ENCODE assay signal across 1 cellular context in the genomic region with DNA sequence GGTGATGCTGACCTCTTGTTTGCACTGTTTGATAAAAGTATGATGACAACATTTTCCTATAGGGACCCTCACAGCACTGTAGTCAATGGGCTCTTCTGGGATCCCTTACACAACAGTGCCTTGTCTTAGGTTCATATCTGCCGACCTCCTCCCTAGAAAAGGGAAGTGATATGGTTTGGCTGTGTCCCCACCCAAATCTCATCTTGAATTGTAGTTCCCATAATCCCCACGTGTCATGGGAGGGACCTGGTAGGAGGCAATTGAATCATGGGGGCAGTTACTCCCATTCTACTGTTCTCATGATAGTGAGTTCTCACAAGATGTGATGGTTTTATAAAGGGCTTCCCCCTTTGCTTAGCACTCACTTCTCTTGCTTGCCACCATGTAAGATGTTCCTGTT.
A peak's percentile ranks its signal among the peaks of the same experiment; 100 is the strongest.
TF ChIP-seq lines count a peak whose summit lies in the region.

No MANE protein-coding gene starts in this region.

TF ChIP-seq in K562, 482 proteins besides CTCF, POLR2A, EP300 and RAD21 (continued from another document):
- TF ChIP-seq, protein P1, sequence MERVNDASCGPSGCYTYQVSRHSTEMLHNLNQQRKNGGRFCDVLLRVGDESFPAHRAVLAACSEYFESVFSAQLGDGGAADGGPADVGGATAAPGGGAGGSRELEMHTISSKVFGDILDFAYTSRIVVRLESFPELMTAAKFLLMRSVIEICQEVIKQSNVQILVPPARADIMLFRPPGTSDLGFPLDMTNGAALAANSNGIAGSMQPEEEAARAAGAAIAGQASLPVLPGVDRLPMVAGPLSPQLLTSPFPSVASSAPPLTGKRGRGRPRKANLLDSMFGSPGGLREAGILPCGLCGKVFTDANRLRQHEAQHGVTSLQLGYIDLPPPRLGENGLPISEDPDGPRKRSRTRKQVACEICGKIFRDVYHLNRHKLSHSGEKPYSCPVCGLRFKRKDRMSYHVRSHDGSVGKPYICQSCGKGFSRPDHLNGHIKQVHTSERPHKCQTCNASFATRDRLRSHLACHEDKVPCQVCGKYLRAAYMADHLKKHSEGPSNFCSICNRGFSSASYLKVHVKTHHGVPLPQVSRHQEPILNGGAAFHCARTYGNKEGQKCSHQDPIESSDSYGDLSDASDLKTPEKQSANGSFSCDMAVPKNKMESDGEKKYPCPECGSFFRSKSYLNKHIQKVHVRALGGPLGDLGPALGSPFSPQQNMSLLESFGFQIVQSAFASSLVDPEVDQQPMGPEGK (CRISPR knock-in tag; IDR thresholded peaks at IDR 0.05; ENCODE audit: borderline replicate concordance) = no peak
- TF ChIP-seq BACH1 (tag; IDR thresholded peaks at IDR 0.05) (no peak), NR4A1 (CRISPR knock-in tag; IDR thresholded peaks at IDR 0.05) (no peak), NR4A1 (tag; IDR thresholded peaks at IDR 0.05) (no peak), SPI1 (IDR thresholded peaks at IDR 0.05; ENCODE audit: borderline replicate concordance, low read depth, low read length) (peak; percentile 85), CC2D1A (IDR thresholded peaks at IDR 0.05) (peak; percentile 51), ZNF695 (CRISPR knock-in tag; IDR thresholded peaks at IDR 0.05) (no peak), TSC22D4 (tag; IDR thresholded peaks at IDR 0.05) (no peak), SNIP1 (IDR thresholded peaks at IDR 0.05; ENCODE audit: low read depth) (no peak), TRIM24 (IDR thresholded peaks at IDR 0.05) (peak in 1 of 2 experiments; percentile 34; a peak in 1 of 4 replicates), KHSRP (IDR thresholded peaks at IDR 0.05) (no peak), MCM3 (IDR thresholded peaks at IDR 0.05) (no peak), ZFP36 (IDR thresholded peaks at IDR 0.05; ENCODE audit: low read depth, low read length, partially characterized antibody) (peak; percentile 65), TCFL5 (CRISPR knock-in tag; conservative IDR thresholded peaks at IDR 0.05) (no peak), HDAC6 (IDR thresholded peaks at IDR 0.05; ENCODE audit: low read depth, low read length) (no peak)
- TF ChIP-seq, protein P2, sequence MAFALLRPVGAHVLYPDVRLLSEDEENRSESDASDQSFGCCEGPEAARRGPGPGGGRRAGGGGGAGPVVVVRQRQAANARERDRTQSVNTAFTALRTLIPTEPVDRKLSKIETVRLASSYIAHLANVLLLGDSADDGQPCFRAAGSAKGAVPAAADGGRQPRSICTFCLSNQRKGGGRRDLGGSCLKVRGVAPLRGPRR (CRISPR knock-in tag; IDR thresholded peaks at IDR 0.05) = no peak
- TF ChIP-seq, protein P3, sequence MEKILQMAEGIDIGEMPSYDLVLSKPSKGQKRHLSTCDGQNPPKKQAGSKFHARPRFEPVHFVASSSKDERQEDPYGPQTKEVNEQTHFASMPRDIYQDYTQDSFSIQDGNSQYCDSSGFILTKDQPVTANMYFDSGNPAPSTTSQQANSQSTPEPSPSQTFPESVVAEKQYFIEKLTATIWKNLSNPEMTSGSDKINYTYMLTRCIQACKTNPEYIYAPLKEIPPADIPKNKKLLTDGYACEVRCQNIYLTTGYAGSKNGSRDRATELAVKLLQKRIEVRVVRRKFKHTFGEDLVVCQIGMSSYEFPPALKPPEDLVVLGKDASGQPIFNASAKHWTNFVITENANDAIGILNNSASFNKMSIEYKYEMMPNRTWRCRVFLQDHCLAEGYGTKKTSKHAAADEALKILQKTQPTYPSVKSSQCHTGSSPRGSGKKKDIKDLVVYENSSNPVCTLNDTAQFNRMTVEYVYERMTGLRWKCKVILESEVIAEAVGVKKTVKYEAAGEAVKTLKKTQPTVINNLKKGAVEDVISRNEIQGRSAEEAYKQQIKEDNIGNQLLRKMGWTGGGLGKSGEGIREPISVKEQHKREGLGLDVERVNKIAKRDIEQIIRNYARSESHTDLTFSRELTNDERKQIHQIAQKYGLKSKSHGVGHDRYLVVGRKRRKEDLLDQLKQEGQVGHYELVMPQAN (IDR thresholded peaks at IDR 0.05; ENCODE audit: borderline replicate concordance) = no peak
- TF ChIP-seq, protein P4, sequence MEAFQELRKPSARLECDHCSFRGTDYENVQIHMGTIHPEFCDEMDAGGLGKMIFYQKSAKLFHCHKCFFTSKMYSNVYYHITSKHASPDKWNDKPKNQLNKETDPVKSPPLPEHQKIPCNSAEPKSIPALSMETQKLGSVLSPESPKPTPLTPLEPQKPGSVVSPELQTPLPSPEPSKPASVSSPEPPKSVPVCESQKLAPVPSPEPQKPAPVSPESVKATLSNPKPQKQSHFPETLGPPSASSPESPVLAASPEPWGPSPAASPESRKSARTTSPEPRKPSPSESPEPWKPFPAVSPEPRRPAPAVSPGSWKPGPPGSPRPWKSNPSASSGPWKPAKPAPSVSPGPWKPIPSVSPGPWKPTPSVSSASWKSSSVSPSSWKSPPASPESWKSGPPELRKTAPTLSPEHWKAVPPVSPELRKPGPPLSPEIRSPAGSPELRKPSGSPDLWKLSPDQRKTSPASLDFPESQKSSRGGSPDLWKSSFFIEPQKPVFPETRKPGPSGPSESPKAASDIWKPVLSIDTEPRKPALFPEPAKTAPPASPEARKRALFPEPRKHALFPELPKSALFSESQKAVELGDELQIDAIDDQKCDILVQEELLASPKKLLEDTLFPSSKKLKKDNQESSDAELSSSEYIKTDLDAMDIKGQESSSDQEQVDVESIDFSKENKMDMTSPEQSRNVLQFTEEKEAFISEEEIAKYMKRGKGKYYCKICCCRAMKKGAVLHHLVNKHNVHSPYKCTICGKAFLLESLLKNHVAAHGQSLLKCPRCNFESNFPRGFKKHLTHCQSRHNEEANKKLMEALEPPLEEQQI (IDR thresholded peaks at IDR 0.05) = peak; percentile 59
TF ChIP-seq in K562: peak in this region for 5.
